In genomic region chr16:66331441-66331964, GRCh38 we compare ENCODE assay signal across 3 cellular contexts.
TF ChIP-seq lines count a peak whose summit lies in the region.

No MANE protein-coding gene starts in this region.

TF ChIP-seq in HEK293, 187 proteins besides CTCF, POLR2A, EP300 and RAD21:
- peak; percentile 11 for TF ChIP-seq SETDB1 (IDR thresholded peaks at IDR 0.05; ENCODE audit: insufficient read length, low read length)

TF ChIP-seq in K562, 482 proteins besides CTCF, POLR2A, EP300 and RAD21:
- peak; percentile 87 for TF ChIP-seq ZNF431 (CRISPR knock-in tag; IDR thresholded peaks at IDR 0.05)

TF ChIP-seq in HepG2, 621 proteins besides CTCF, POLR2A, EP300 and RAD21:
- peak; percentile 85 for TF ChIP-seq ZNF431 (CRISPR knock-in tag; IDR thresholded peaks at IDR 0.05; ENCODE audit: borderline replicate concordance, low read depth)
